20 cellular contexts compared by ENCODE assay signal in the genomic region with DNA sequence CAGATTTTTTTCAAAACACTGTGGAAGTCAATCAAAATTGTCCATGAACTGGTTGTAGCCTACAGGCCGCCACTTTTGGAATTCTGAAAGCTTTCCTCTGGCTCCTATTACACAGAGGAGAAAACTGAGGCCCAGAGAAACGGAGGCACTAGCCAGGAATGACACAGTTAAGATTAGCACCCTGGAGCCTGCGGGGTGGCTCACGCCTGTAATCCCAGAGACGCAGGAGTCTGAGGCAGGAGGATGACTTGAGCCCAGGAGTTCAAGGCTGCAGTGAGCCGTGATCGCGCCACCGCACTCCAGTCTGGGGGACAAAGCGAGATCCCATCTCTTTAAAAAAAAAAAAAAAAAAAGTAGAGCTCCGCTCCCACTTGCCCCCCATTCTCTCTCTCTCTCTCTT. TPM values are rescaled to one million over a fixed set of nuclear protein-coding genes. Genes with fewer than 3 reads are reported as not detected.
DNase-seq lines count a peak whose midpoint lies in the region; ATAC-seq and TF ChIP-seq lines count a peak whose summit lies in the region.
"Had no signal": no experiment of that assay in that cellular context is flagged by ENCODE, and none has a peak within 500 bp of the region (broad histone marks: within the 10 kb centered on the region; RNA-seq: fewer than 3 reads in every experiment).

No MANE protein-coding gene starts in this region.

- H3K9me3 Mint-ChIP-seq in CD4-positive, alpha-beta memory T cell = no peaks in the 10 kb centered on the region
- H3K9me3 Mint-ChIP-seq in H9 (peaks cover 0 to 11% of the 10 kb centered on the region in 2 experiments; a peak in 2 of 5 replicates), neural progenitor cell (no peaks in the 10 kb centered on the region)

- no peak overlapping the region for H2BK120ac ChIP-seq in H9 (ENCODE audit: low read depth, low read length, poor library complexity, severe bottlenecking)

- no peak for ATAC-seq in esophagus mucosa

- peaks cover 18% of the 10 kb centered on the region for H3F3A ChIP-seq in neural progenitor cell (ENCODE audit: low read depth)

- H4K20me1 ChIP-seq in H9 (ENCODE audit: control insufficient read depth, insufficient read depth, insufficient read length) (no peaks in the 10 kb centered on the region), neural progenitor cell (ENCODE audit: low read depth) (peaks cover 22% of the 10 kb centered on the region)

- H2BK20ac ChIP-seq in H9 (ENCODE audit: low read depth, low read length, poor library complexity, severe bottlenecking) = no peak overlapping the region

- H3K4me1 ChIP-seq in CD4-positive, alpha-beta memory T cell (ENCODE audit: insufficient read depth, low read length) = peaks cover 8% of the 10 kb centered on the region
- no peaks in the 10 kb centered on the region for H3K4me1 ChIP-seq in H9 (ENCODE audit: insufficient read depth, low read length)
- H3K4me1 ChIP-seq in iPS-15b (ENCODE audit: control insufficient read depth, insufficient read depth, low read length) = peaks cover 12% of the 10 kb centered on the region
- H3K4me1 ChIP-seq in neural progenitor cell = peaks cover 17% of the 10 kb centered on the region

- no peak for DNase-seq in CD4-positive, alpha-beta memory T cell
- no peak for DNase-seq in H9
- DNase-seq in neural progenitor cell (ENCODE audit: low spot score) = no peak
- DNase-seq in RPMI8226 = no peak
- DNase-seq in GM20000 (ENCODE audit: low spot score) = no peak
- DNase-seq: activated naive CD4-positive, alpha-beta T cell treated with Interleukin-2 at 50 U/mL for 16 hours; brain microvascular endothelial cell; cortex of kidney; hippocampal formation; mesenchymal stem cell; NCI-H1105; NCI-H510A; nucleus accumbens; Right ventricle myocardium superior had no signal

- no peak overlapping the region for H2BK12ac ChIP-seq in H9 (ENCODE audit: insufficient read length, low read depth, low read length)

- H3K27me3 ChIP-seq in CD4-positive, alpha-beta memory T cell (ENCODE audit: insufficient read depth, low read length) = peaks cover 8% of the 10 kb centered on the region
- peaks cover 88% of the 10 kb centered on the region for H3K27me3 ChIP-seq in H9 (ENCODE audit: insufficient read depth, low read length)
- peaks cover 95% of the 10 kb centered on the region for H3K27me3 ChIP-seq in iPS-15b (ENCODE audit: control insufficient read depth, insufficient read depth, low read length)
- H3K27me3 ChIP-seq in neural progenitor cell = peaks cover 100% of the 10 kb centered on the region

- no peak overlapping the region for H3K14ac ChIP-seq in H9 (ENCODE audit: insufficient read depth, low read length)

- TF ChIP-seq CTCF in H9 (conservative IDR thresholded peaks at IDR 0.05) (no peak), neural progenitor cell (IDR thresholded peaks at IDR 0.05) (no peak), GM20000 (IDR thresholded peaks at IDR 0.05; ENCODE audit: extremely low read depth, missing control alignments) (no peak)

- POLR2A ChIA-PET in CD4-positive, alpha-beta memory T cell (lab: Charles Lee; ENCODE audit: partially characterized antibody) = no interaction called here

- H3K27ac Mint-ChIP-seq in CD4-positive, alpha-beta memory T cell = no peak overlapping the region
- no peak overlapping the region for H3K27ac Mint-ChIP-seq in H9
- H3K27ac Mint-ChIP-seq in neural progenitor cell = no peak overlapping the region

- no peak overlapping the region for H4K8ac ChIP-seq in H9 (replicated peaks; ENCODE audit: insufficient read length, low read depth, low read length)

- no peak overlapping the region for H3K56ac ChIP-seq in H9 (ENCODE audit: insufficient read length, low read depth, low read length)

- H3K9ac ChIP-seq in H9 (ENCODE audit: extremely low read depth, insufficient read length, low read length) (no peak overlapping the region), iPS-15b (ENCODE audit: low read depth, low read length) (no peak overlapping the region), neural progenitor cell (no peak overlapping the region)

- H3K36me3 ChIP-seq in CD4-positive, alpha-beta memory T cell (ENCODE audit: insufficient read depth, low read length) = no peaks in the 10 kb centered on the region
- H3K36me3 ChIP-seq in iPS-15b (ENCODE audit: control insufficient read depth, insufficient read depth, low read length) (no peaks in the 10 kb centered on the region), neural progenitor cell (no peaks in the 10 kb centered on the region)
- H3K36me3 ChIP-seq: brain microvascular endothelial cell, right atrium auricular region had no signal

- CTCF ChIA-PET in CD4-positive, alpha-beta memory T cell (lab: Charles Lee; ENCODE audit: partially characterized antibody) = no interaction called here

- peak overlapping the region; percentile 46 for H3K4me2 ChIP-seq in H9 (ENCODE audit: insufficient read depth, insufficient read length, low read length)
- peak overlapping the region; percentile 91 for H3K4me2 ChIP-seq in neural progenitor cell

- H2BK15ac ChIP-seq in H9 (ENCODE audit: low read depth, low read length) = no peak overlapping the region

- no peak overlapping the region for H3K4me3 ChIP-seq in CD4-positive, alpha-beta memory T cell (ENCODE audit: low read length in 2 of 2)
- H3K4me3 ChIP-seq in iPS-15b (ENCODE audit: low read depth, low read length) (peak overlapping the region; percentile 41), neural progenitor cell (peak overlapping the region; percentile 52)

- peaks cover 10% of the 10 kb centered on the region for H3K23me2 ChIP-seq in H9 (ENCODE audit: insufficient read length, low read depth, low read length, poor library complexity, severe bottlenecking)

- no CpG with 5 or more reads among the region's 11 CpGs for WGBS in H9 (ENCODE audit: extremely low coverage, insufficient read length, low lambda C conversion rate)

- H2AFZ ChIP-seq in H9 (ENCODE audit: low read length) (no peak overlapping the region), neural progenitor cell (replicated peaks) (no peak overlapping the region)

- no peaks in the 10 kb centered on the region for H3K79me2 ChIP-seq in H9 (ENCODE audit: insufficient read depth, low read length)
- no peaks in the 10 kb centered on the region for H3K79me2 ChIP-seq in neural progenitor cell (ENCODE audit: low read depth)

- H3K4ac ChIP-seq in H9 (ENCODE audit: low read depth, low read length) = no peak overlapping the region

- peak overlapping the region; percentile 8 to 83 (median 74) for H3K4me3 Mint-ChIP-seq in CD4-positive, alpha-beta memory T cell
- H3K4me3 Mint-ChIP-seq in H9 (peak overlapping the region; percentile 47 to 76), neural progenitor cell (peak overlapping the region; percentile 84)

- no peak overlapping the region for H3T11ph ChIP-seq in H9 (ENCODE audit: low read length)

- no peaks in the 10 kb centered on the region for H3K79me1 ChIP-seq in H9 (ENCODE audit: insufficient read depth, low read depth, low read length, poor library complexity, severe bottlenecking)

- no peak overlapping the region for H2BK5ac ChIP-seq in H9 (ENCODE audit: insufficient read length, low read length)

- no peaks in the 10 kb centered on the region for H3K36me3 Mint-ChIP-seq in CD4-positive, alpha-beta memory T cell
- H3K36me3 Mint-ChIP-seq in H9 (ENCODE audit: insufficient read depth in 1 of 3, low read depth in 3 of 3) = no peaks in the 10 kb centered on the region; a peak in 1 of 7 replicates
- H3K36me3 Mint-ChIP-seq in neural progenitor cell = no peaks in the 10 kb centered on the region

- no peak overlapping the region for H3K18ac ChIP-seq in H9 (ENCODE audit: insufficient read length, low read depth, low read length)

- no peak overlapping the region for H3K23ac ChIP-seq in H9 (ENCODE audit: insufficient read length, low read depth, low read length)

- intact Hi-C loops in CD4-positive, alpha-beta memory T cell (cut with micrococcal nuclease) = no loop called here

- H2AK5ac ChIP-seq in H9 (ENCODE audit: insufficient read length, low read length) = no peak overlapping the region

- no peaks in the 10 kb centered on the region for H3K9me3 ChIP-seq in CD4-positive, alpha-beta memory T cell (ENCODE audit: control insufficient read depth in 1 of 2, low read length in 2 of 2)
- no peaks in the 10 kb centered on the region for H3K9me3 ChIP-seq in H9 (ENCODE audit: control insufficient read depth, low read depth, low read length)
- no peaks in the 10 kb centered on the region for H3K9me3 ChIP-seq in iPS-15b (ENCODE audit: control insufficient read depth, insufficient read depth, low read length)
- no peaks in the 10 kb centered on the region for H3K9me3 ChIP-seq in neural progenitor cell (ENCODE audit: low read depth)
- H3K9me3 ChIP-seq: right atrium auricular region had no signal

- no peak overlapping the region for H4K5ac ChIP-seq in H9 (ENCODE audit: insufficient read length, low read depth, low read length)

- peaks cover 37 to 46% of the 10 kb centered on the region in 2 donors for H3K27me3 Mint-ChIP-seq in CD4-positive, alpha-beta memory T cell
- peaks cover 100% of the 10 kb centered on the region for H3K27me3 Mint-ChIP-seq in H9 (ENCODE audit: low read depth)
- H3K27me3 Mint-ChIP-seq in neural progenitor cell (ENCODE audit: insufficient read depth, low read depth) = peaks cover 58% of the 10 kb centered on the region

- H3K27ac ChIP-seq in CD4-positive, alpha-beta memory T cell (ENCODE audit: low read depth, low read length) = no peak overlapping the region
- H3K27ac ChIP-seq in H9 (ENCODE audit: insufficient read length, low read depth, low read length) (no peak overlapping the region), neural progenitor cell (no peak overlapping the region)
- H3K27ac ChIP-seq: brain microvascular endothelial cell, right atrium auricular region had no signal

- no peak overlapping the region for H4K91ac ChIP-seq in H9 (ENCODE audit: insufficient read length, low read depth, low read length)

- peaks cover 5 to 8% (median 6%) of the 10 kb centered on the region in 4 donors for H3K4me1 Mint-ChIP-seq in CD4-positive, alpha-beta memory T cell
- peaks cover 23 to 31% of the 10 kb centered on the region in 2 experiments for H3K4me1 Mint-ChIP-seq in H9
- peaks cover 43% of the 10 kb centered on the region for H3K4me1 Mint-ChIP-seq in neural progenitor cell

RNA-seq across cellular contexts. Expression of a gene that starts 0.7 kb away (rescaled TPM):
- total RNA-seq in CD4-positive, alpha-beta memory T cell = not detected
- polyA plus RNA-seq in CD4-positive, alpha-beta memory T cell = not detected
- total RNA-seq in H9 (2021) (not detected in 2 replicates), neural progenitor cell (ENCODE audit: low replicate concordance) (0.19 TPM in 1 of 2 replicates, not detected in the other), esophagus mucosa (not detected)
- total RNA-seq: endothelial cell of umbilical vein, fibroblast of villous mesenchyme, H4, Right ventricle myocardium superior had no signal
- polyA plus RNA-seq: endothelial cell of umbilical vein had no signal

Comparison
In these comparisons a context has a peak if more than half of its experiments do, and no peak if none do; other contexts are left out.
1. H3K4me3 ChIP-seq: peak in iPS-15b (single experiment) and neural progenitor cell (single experiment); none in CD4-positive, alpha-beta memory T cell (0 of 2).
2. Peak in every context shown above with its lines, with median percentiles within 50 percentile points of each other: H3K4me3 Mint-ChIP-seq.